ENCODE assay signal across 14 cellular contexts in the genomic region with DNA sequence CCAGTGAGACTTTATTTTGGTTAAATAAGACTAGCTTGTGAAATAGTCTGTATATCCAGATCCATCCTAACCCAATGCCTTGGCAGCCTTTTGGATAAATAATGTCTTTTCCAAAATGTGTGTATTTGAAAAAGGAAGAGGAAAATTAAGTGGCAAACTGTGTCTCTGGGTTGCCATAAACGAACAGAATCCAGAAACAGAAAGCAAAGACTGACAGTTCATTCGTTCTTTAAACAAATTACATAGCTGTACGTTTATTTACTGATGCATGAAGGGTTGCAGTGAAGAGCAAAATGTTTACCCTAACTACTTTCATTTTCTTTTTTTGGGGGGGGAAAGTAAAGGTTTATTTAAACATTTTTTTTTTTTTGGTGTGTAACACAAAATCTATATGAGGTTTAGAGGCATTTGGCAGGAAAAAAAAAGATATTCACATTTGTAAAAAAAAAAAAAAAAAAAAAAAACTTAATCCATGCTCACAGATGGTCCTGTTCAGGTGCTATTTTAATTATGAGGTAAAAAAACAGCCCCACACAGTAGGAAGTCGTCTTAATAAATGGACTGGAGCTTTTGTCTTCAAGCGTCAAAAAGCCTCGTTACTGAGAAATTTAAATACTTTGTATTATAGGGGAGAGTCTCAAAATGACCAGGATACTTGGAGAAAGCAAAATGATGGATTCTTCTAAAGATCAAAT.
DNase-seq lines count a peak whose midpoint lies in the region; ATAC-seq, FAIRE-seq and TF ChIP-seq lines count a peak whose summit lies in the region.
"Had no signal": no experiment of that assay in that cellular context is flagged by ENCODE, and none has a peak within 500 bp of the region (broad histone marks: within the 10 kb centered on the region; RNA-seq: fewer than 3 reads in every experiment).

No MANE protein-coding gene starts in this region.

- TF ChIP-seq POLR2A in GM12892 (IDR thresholded peaks at IDR 0.05; ENCODE audit: low read depth, low read length) = no peak

- H3K9me2 ChIP-seq in OCI-LY7 (ENCODE audit: insufficient read depth, low read length) = no peaks in the 10 kb centered on the region

- no peaks in the 10 kb centered on the region for H3K79me2 ChIP-seq in OCI-LY7 (ENCODE audit: insufficient read depth, low read depth, low read length)

- intact Hi-C loops in OCI-LY7 (cut with micrococcal nuclease; ENCODE audit: unreplicated experiment) (no loop called here), Right ventricle myocardium superior (cut with DNase I) (no loop called here)

- H3K36me3 ChIP-seq in BLaER1 treated with 17β-estradiol and CSF1 and Interleukin-3, amounts not matched to agents 10 nM and 100 nM = peaks cover 0 to 5% (median 0%) of the 10 kb centered on the region in 11 experiments; a peak in 2 of 22 replicates
- H3K36me3 ChIP-seq in OCI-LY7 (ENCODE audit: insufficient read depth, low read length) = no peaks in the 10 kb centered on the region
- H3K36me3 ChIP-seq: SJCRH30 had no signal

- H3K4me1 ChIP-seq in BLaER1 treated with 17β-estradiol and CSF1 and Interleukin-3, amounts not matched to agents 10 nM and 100 nM = peaks cover 10 to 27% (median 20%) of the 10 kb centered on the region in 10 experiments
- no peaks in the 10 kb centered on the region for H3K4me1 ChIP-seq in OCI-LY7 (ENCODE audit: insufficient read depth, low read length, poor library complexity, severe bottlenecking)

- H2AFZ ChIP-seq in OCI-LY7 (ENCODE audit: low read length) = no peak overlapping the region

- no TSS peak for BruUV-seq in OCI-LY7 (replicated peaks; lab: Mats Ljungman, UMichigan)

- no peak for TF ChIP-seq CTCF in OCI-LY7 (conservative IDR thresholded peaks at IDR 0.05; ENCODE audit: low read length)

- POLR2A ChIA-PET in OCI-LY7 (lab: Charles Lee) = interaction anchor here (0.6 to 1.2 kb wide), 8 partner anchors 9 to 1811 kb away, joined by 3 to 7 read pairs (median 3); no protein-coding TSS in a partner anchor

- CTCF ChIA-PET in OCI-LY7 (lab: Charles Lee; ENCODE audit: unreplicated experiment) = no interaction called here

- H3K9ac ChIP-seq in BLaER1 treated with 17β-estradiol and CSF1 and Interleukin-3, amounts not matched to agents 10 nM and 100 nM = no peak overlapping the region; a peak in 1 of 22 replicates

- peak; percentile 56 for ATAC-seq in GM18861 (IDR thresholded peaks at IDR 0.05; ENCODE audit: unreplicated experiment)
- peak; percentile 47 for ATAC-seq in HG03095 (IDR thresholded peaks at IDR 0.05; ENCODE audit: unreplicated experiment)
- no peak for ATAC-seq in Right ventricle myocardium superior (ENCODE audit: poor library complexity)

- DNase-seq in OCI-LY7 (ENCODE audit: low spot score) (no peak), GM12892 (ENCODE audit: insufficient read length) (no peak), LoVo (ENCODE audit: low spot score) (no peak), SW480 (ENCODE audit: low spot score) (no peak), Right ventricle myocardium superior (no peak)
- DNase-seq: activated CD4-positive, CD25-positive, alpha-beta regulatory T cell treated with anti-CD3 and anti-CD28 coated beads, Interleukin-2, amount 50 U/mL, for 72 hours; activated effector memory CD4-positive, alpha-beta T cell treated with Interleukin-2 at 50 U/mL for 16 hours; AML-193; NCI-H2107 had no signal

- H3K9me3 ChIP-seq in BLaER1 treated with 17β-estradiol and CSF1 and Interleukin-3, amounts not matched to agents 10 nM and 100 nM (replicated peaks in 1 of 11) = no peaks in the 10 kb centered on the region
- H3K9me3 ChIP-seq in OCI-LY7 (ENCODE audit: low read length) = no peaks in the 10 kb centered on the region
- H3K9me3 ChIP-seq: SJCRH30 had no signal

- H3K4me3 ChIP-seq in BLaER1 treated with 17β-estradiol and CSF1 and Interleukin-3, amounts not matched to agents 10 nM and 100 nM = no peak overlapping the region
- H3K4me3 ChIP-seq in OCI-LY7 (ENCODE audit: low read depth, low read length, poor library complexity, severe bottlenecking) = no peak overlapping the region
- H3K4me3 ChIP-seq: SJCRH30 had no signal

- H4K20me1 ChIP-seq in BLaER1 treated with 17β-estradiol and CSF1 and Interleukin-3, amounts not matched to agents 10 nM and 100 nM = peaks cover 0 to 5% (median 0%) of the 10 kb centered on the region in 11 experiments; a peak in 2 of 22 replicates
- H4K20me1 ChIP-seq in OCI-LY7 (ENCODE audit: insufficient read depth, low read length) = no peaks in the 10 kb centered on the region

- H3K27ac ChIP-seq in BLaER1 treated with 17β-estradiol and CSF1 and Interleukin-3, amounts not matched to agents 10 nM and 100 nM = no peak overlapping the region
- no peak overlapping the region for H3K27ac ChIP-seq in OCI-LY7 (ENCODE audit: low read depth, low read length, poor library complexity, severe bottlenecking)
- H3K27ac ChIP-seq: SJCRH30 had no signal

- H3K27me3 ChIP-seq in BLaER1 treated with 17β-estradiol and CSF1 and Interleukin-3, amounts not matched to agents 10 nM and 100 nM = no peaks in the 10 kb centered on the region
- H3K27me3 ChIP-seq: SJCRH30 had no signal

- no peak for FAIRE-seq in GM12892 (lab: Jason Lieb, UNC)
- FAIRE-seq: bronchial epithelial cell had no signal

- H3K4me2 ChIP-seq in BLaER1 treated with 17β-estradiol and CSF1 and Interleukin-3, amounts not matched to agents 10 nM and 100 nM = peak overlapping the region in 7 of 11 experiments; percentile 27 to 61 (median 42); a peak in 11 of 22 replicates
- H3K4me2 ChIP-seq in OCI-LY7 (ENCODE audit: low read length) = peak overlapping the region; percentile 33; the same call in 1 of the 2 replicates
